ENCODE assay signal across 13 cellular contexts in genomic region chr22:27213291-27213690, GRCh38.
DNase-seq lines count a peak whose midpoint lies in the region; ATAC-seq, FAIRE-seq and TF ChIP-seq lines count a peak whose summit lies in the region.
"Had no signal": no experiment of that assay in that cellular context is flagged by ENCODE, and none has a peak within 500 bp of the region (broad histone marks: within the 10 kb centered on the region; RNA-seq: fewer than 3 reads in every experiment).

No MANE protein-coding gene starts in this region.

- H3K27ac Mint-ChIP-seq in MCF 10A (ENCODE audit: low read depth, unreplicated experiment): peak overlapping the region; percentile 85
- peak overlapping the region; percentile 95 for H3K27ac Mint-ChIP-seq in osteocyte (ENCODE audit: unreplicated experiment)
- H3K27ac Mint-ChIP-seq in stimulated activated memory B cell treated with anti-CD40 and anti-IgM and Interleukin-4, amounts not matched to agents 10 μg/mL and 1 μg/mL and 100 μg/mL, for 72 hours: no peak overlapping the region

- H3K4me1 Mint-ChIP-seq in MCF 10A (ENCODE audit: insufficient read depth, unreplicated experiment) (peaks cover 34% of the 10 kb centered on the region), osteocyte (ENCODE audit: unreplicated experiment) (peaks cover 75% of the 10 kb centered on the region)
- peaks cover 6% of the 10 kb centered on the region for H3K4me1 Mint-ChIP-seq in stimulated activated memory B cell treated with anti-CD40 and anti-IgM and Interleukin-4, amounts not matched to agents 10 μg/mL and 1 μg/mL and 100 μg/mL, for 72 hours

- no peak overlapping the region for H3K9ac ChIP-seq in mammary epithelial cell (ENCODE audit: insufficient read depth, low read length)

- no peaks in the 10 kb centered on the region for H3K4me1 ChIP-seq in mammary epithelial cell (ENCODE audit: insufficient read depth, low read length)
- H3K4me1 ChIP-seq in esophagus (ENCODE audit: control insufficient read depth in 2 of 2, insufficient read depth in 2 of 2, low read length in 1 of 2): peaks cover 0 to 1% of the 10 kb centered on the region in 2 donors
- H3K4me1 ChIP-seq in uterus: no peaks in the 10 kb centered on the region

- H2AFZ ChIP-seq in mammary epithelial cell (ENCODE audit: low read depth, low read length): no peak overlapping the region

- dilution Hi-C loops in mammary epithelial cell (cut with HindIII; ENCODE audit: low sequenced_read_pairs): no loop called here

- H3K79me2 ChIP-seq in mammary epithelial cell (ENCODE audit: insufficient read depth, low read length): no peaks in the 10 kb centered on the region

- FAIRE-seq in H54 (lab: Jason Lieb, UNC): no peak

- H3K4me2 ChIP-seq in mammary epithelial cell (ENCODE audit: insufficient read depth, low read depth, low read length): no peak overlapping the region

- intact Hi-C loops in MCF 10A (cut with micrococcal nuclease) (no loop called here), mammary epithelial cell (cut with micrococcal nuclease) (no loop called here), uterus (cut with DNase I; ENCODE audit: low total_unique reads) (no loop called here)

- no peaks in the 10 kb centered on the region for H3K36me3 ChIP-seq in mammary epithelial cell (ENCODE audit: insufficient read depth, low read length)
- H3K36me3 ChIP-seq in esophagus (ENCODE audit: control insufficient read depth in 2 of 2, insufficient read depth in 2 of 2, low read length in 1 of 2): no peaks in the 10 kb centered on the region
- H3K36me3 ChIP-seq in uterus: no peaks in the 10 kb centered on the region

- H4K20me1 ChIP-seq in mammary epithelial cell (ENCODE audit: insufficient read depth, low read length): no peaks in the 10 kb centered on the region

- no peaks in the 10 kb centered on the region for H3K9me3 ChIP-seq in mammary epithelial cell (replicated peaks; ENCODE audit: insufficient read depth, low read length)
- H3K9me3 ChIP-seq in esophagus (ENCODE audit: control insufficient read depth in 2 of 2, insufficient read depth in 1 of 2, low read depth in 1 of 2, low read length in 1 of 2): no peaks in the 10 kb centered on the region
- H3K9me3 ChIP-seq in uterus: no peaks in the 10 kb centered on the region

- CTCF ChIA-PET in MCF 10A (lab: Yijun Ruan, JAX) (no interaction called here), mammary epithelial cell (lab: Charles Lee; ENCODE audit: low non-redundant PET) (no interaction called here)

- in situ Hi-C loops in mammary epithelial cell (cut with MboI; ENCODE audit: low sequenced_read_pairs in 2 of 2): no loop called here

- ATAC-seq in stimulated activated memory B cell treated with anti-CD40 and anti-IgM and Interleukin-4, amounts not matched to agents 10 μg/mL and 1 μg/mL and 100 μg/mL, for 72 hours: no peak
- ATAC-seq: activated CD4-positive, CD25-positive, alpha-beta regulatory T cell treated with anti-CD3 and anti-CD28 coated beads, Interleukin-2, amount 50 U/mL, for 24 hours had no signal

- 56% methylated on average over 4 of the region's 4 CpGs for WGBS in mammary epithelial cell (ENCODE audit: low coverage, missing lambda C conversion rate)
- 74 to 75% methylated on average over 4 of the region's 4 CpGs for WGBS in esophagus, 2 donors

- H3K27me3 Mint-ChIP-seq in MCF 10A (ENCODE audit: insufficient read depth, unreplicated experiment): no peaks in the 10 kb centered on the region
- no peaks in the 10 kb centered on the region for H3K27me3 Mint-ChIP-seq in osteocyte (ENCODE audit: unreplicated experiment)
- peaks cover 58% of the 10 kb centered on the region for H3K27me3 Mint-ChIP-seq in stimulated activated memory B cell treated with anti-CD40 and anti-IgM and Interleukin-4, amounts not matched to agents 10 μg/mL and 1 μg/mL and 100 μg/mL, for 72 hours

- no peak overlapping the region for H3K27ac ChIP-seq in mammary epithelial cell (ENCODE audit: insufficient read depth, low read depth, low read length)
- H3K27ac ChIP-seq in esophagus (ENCODE audit: low read depth in 2 of 2, low read length in 1 of 2): peak overlapping the region; percentile 58 to 75
- peak overlapping the region; percentile 81 for H3K27ac ChIP-seq in uterus
- H3K27ac ChIP-seq: 22Rv1 had no signal

- H3K9me3 Mint-ChIP-seq in MCF 10A (ENCODE audit: unreplicated experiment): no peaks in the 10 kb centered on the region
- H3K9me3 Mint-ChIP-seq in osteocyte (ENCODE audit: unreplicated experiment): peaks cover 4% of the 10 kb centered on the region
- peaks cover 2% of the 10 kb centered on the region for H3K9me3 Mint-ChIP-seq in stimulated activated memory B cell treated with anti-CD40 and anti-IgM and Interleukin-4, amounts not matched to agents 10 μg/mL and 1 μg/mL and 100 μg/mL, for 72 hours

- TF ChIP-seq POLR2A in uterus (IDR thresholded peaks at IDR 0.05): no peak
- no peak for TF ChIP-seq POLR2A in H54 (IDR thresholded peaks at IDR 0.05; ENCODE audit: low read depth, low read length)

- no peaks in the 10 kb centered on the region for H3K36me3 Mint-ChIP-seq in MCF 10A (ENCODE audit: insufficient read depth, unreplicated experiment)
- peaks cover 12% of the 10 kb centered on the region for H3K36me3 Mint-ChIP-seq in osteocyte (ENCODE audit: unreplicated experiment)
- H3K36me3 Mint-ChIP-seq in stimulated activated memory B cell treated with anti-CD40 and anti-IgM and Interleukin-4, amounts not matched to agents 10 μg/mL and 1 μg/mL and 100 μg/mL, for 72 hours: no peaks in the 10 kb centered on the region

- H3K27me3 ChIP-seq in mammary epithelial cell (ENCODE audit: insufficient read depth, low read length): no peaks in the 10 kb centered on the region
- no peaks in the 10 kb centered on the region for H3K27me3 ChIP-seq in esophagus (ENCODE audit: control insufficient read depth in 1 of 2, insufficient read depth in 2 of 2, low read length in 2 of 2)
- no peaks in the 10 kb centered on the region for H3K27me3 ChIP-seq in uterus

- DNase-seq in MCF 10A (ENCODE audit: unreplicated experiment) (no peak), mammary epithelial cell (no peak), osteocyte (ENCODE audit: extremely low spot score, unreplicated experiment) (no peak), uterus (peak in 1 of 2 donors; percentile 24), H54 (ENCODE audit: insufficient read length, low spot score) (no peak)
- DNase-seq in stimulated activated CD4-positive, alpha-beta T cell treated with anti-CD3 and anti-CD28 coated beads, Interleukin-4, amount 100 ng/mL, for 4 hours: no peak
- DNase-seq: activated T-cell treated with anti-CD3 and anti-CD28 coated beads for 4 hours; effector CD8-positive, alpha-beta T cell; occipital lobe had no signal

- POLR2A ChIA-PET in MCF 10A (lab: Yijun Ruan, JAX): no interaction called here

- H3K4me3 Mint-ChIP-seq in MCF 10A (ENCODE audit: unreplicated experiment) (no peak overlapping the region), osteocyte (ENCODE audit: unreplicated experiment) (no peak overlapping the region)
- H3K4me3 Mint-ChIP-seq in stimulated activated memory B cell treated with anti-CD40 and anti-IgM and Interleukin-4, amounts not matched to agents 10 μg/mL and 1 μg/mL and 100 μg/mL, for 72 hours: no peak overlapping the region

- no TSS peak for BruUV-seq in MCF 10A (replicated peaks; lab: Mats Ljungman, UMichigan)
- no TSS peak for BruUV-seq in mammary epithelial cell (replicated peaks; lab: Mats Ljungman, UMichigan)

- H3K4me3 ChIP-seq in mammary epithelial cell (replicated peaks in 1 of 3; ENCODE audit: insufficient read depth in 1 of 3, low read depth in 2 of 3, low read length in 3 of 3) (no peak overlapping the region), esophagus (ENCODE audit: low read depth in 1 of 2, low read length in 2 of 2) (no peak overlapping the region), uterus (no peak overlapping the region)

- TF ChIP-seq CTCF in MCF 10A (IDR thresholded peaks at IDR 0.05; ENCODE audit: unreplicated experiment) (no peak), mammary epithelial cell (conservative IDR thresholded peaks at IDR 0.05 in 1 of 2, IDR thresholded peaks at IDR 0.05 in 1 of 2; ENCODE audit: extremely low read depth in 1 of 2, insufficient read depth in 1 of 2, low read depth in 1 of 2, low read length in 2 of 2) (no peak), osteocyte (IDR thresholded peaks at IDR 0.05) (no peak), uterus (IDR thresholded peaks at IDR 0.05) (no peak)
